11 cellular contexts compared by ENCODE assay signal in genomic region chr7:47535033-47535703, GRCh38. TPM values are rescaled to one million over a fixed set of nuclear protein-coding genes. Genes with fewer than 3 reads are reported as not detected.
DNase-seq lines count a peak whose midpoint lies in the region; ATAC-seq and TF ChIP-seq lines count a peak whose summit lies in the region.
"Had no signal": no experiment of that assay in that cellular context is flagged by ENCODE, and none has a peak within 500 bp of the region (broad histone marks: within the 10 kb centered on the region; RNA-seq: fewer than 3 reads in every experiment).

No MANE protein-coding gene starts in this region.

- H3K9me2 ChIP-seq in neural cell (ENCODE audit: insufficient read depth, low read length), result no peaks in the 10 kb centered on the region

- H3K27me3 ChIP-seq in BJ (ENCODE audit: control insufficient read depth, insufficient read depth, low read length) (no peaks in the 10 kb centered on the region), neural cell (ENCODE audit: insufficient read depth, low read depth, low read length) (peaks cover 30% of the 10 kb centered on the region)

- no peaks in the 10 kb centered on the region for H4K20me1 ChIP-seq in neural cell (ENCODE audit: insufficient read depth)

- H3K9me3 ChIP-seq in neural cell (ENCODE audit: low read length), result no peaks in the 10 kb centered on the region
- H3K9me3 ChIP-seq: esophagus squamous epithelium had no signal

- ATAC-seq in HG03159 (IDR thresholded peaks at IDR 0.05; ENCODE audit: unreplicated experiment), result no peak
- ATAC-seq in GM18873 (IDR thresholded peaks at IDR 0.05; ENCODE audit: low FRiP score, unreplicated experiment), result no peak

- POLR2A ChIA-PET in BJ (lab: Charles Lee) (interaction anchor here (0.6 kb wide), 1 partner anchor 274 kb away, joined by 6 read pairs; no protein-coding TSS in a partner anchor), HEK293T (lab: Yijun Ruan, JAX) (no interaction called here)

- H3K4me3 ChIP-seq in BJ (ENCODE audit: low read depth, low read length) (peak overlapping the region; percentile 67), neural cell (ENCODE audit: low read length) (peak overlapping the region; percentile 40)
- H3K4me3 ChIP-seq: BLaER1 treated with 17β-estradiol and CSF1 and Interleukin-3, amounts not matched to agents 10 nM and 100 nM; esophagus squamous epithelium had no signal

- CTCF ChIA-PET in BJ (lab: Yijun Ruan, JAX) (interaction anchor here (1.1 to 1.8 kb wide), 4 partner anchors 10 to 97 kb away, joined by 3 to 4 read pairs (median 3); no protein-coding TSS in a partner anchor), HEK293T (lab: Yijun Ruan, JAX) (interaction anchor here (1.5 kb wide), 1 partner anchor 16 kb away, joined by 3 read pairs; no protein-coding TSS in a partner anchor)

- TF ChIP-seq CTCF in BJ (IDR thresholded peaks at IDR 0.05; ENCODE audit: insufficient read depth, low read depth, low read length), result no peak
- no peak for TF ChIP-seq CTCF in neural cell (IDR thresholded peaks at IDR 0.05; ENCODE audit: poor library complexity, severe bottlenecking)

- DNase-seq in BJ (ENCODE audit: low read depth) (no peak), NCI-H2107 treated with DMSO at 0.1 percent for 48 hours (lab: John Stamatoyannopoulos, UW; ENCODE audit: unreplicated experiment) (peak; percentile 75), ecto neural progenitor cell (ENCODE audit: low spot score) (peak; percentile 43), HEK293T (ENCODE audit: extremely low spot score) (no peak)
- DNase-seq in activated CD8-positive, alpha-beta memory T cell treated with anti-CD3 and anti-CD28 coated beads, Interleukin-2, amount 50 U/mL, for 48 hours, result no peak
- DNase-seq: amniotic stem cell, esophagus squamous epithelium had no signal

- no peak overlapping the region for H2AFZ ChIP-seq in neural cell (ENCODE audit: low read depth, low read length)

- no peak overlapping the region for H3K9ac ChIP-seq in neural cell (ENCODE audit: low read length)
- H3K9ac ChIP-seq: BLaER1 treated with 17β-estradiol and CSF1 and Interleukin-3, amounts not matched to agents 10 nM and 100 nM had no signal

- no peak for TF ChIP-seq RAD21 in neural cell (conservative IDR thresholded peaks at IDR 0.05)

- no peak for TF ChIP-seq EP300 in neural cell (conservative IDR thresholded peaks at IDR 0.05; ENCODE audit: poor library complexity, severe bottlenecking)

- peaks cover 7% of the 10 kb centered on the region for H3K36me3 ChIP-seq in BJ (ENCODE audit: control insufficient read depth, insufficient read depth, low read length)
- no peaks in the 10 kb centered on the region for H3K36me3 ChIP-seq in neural cell (ENCODE audit: insufficient read depth, low read length)
- H3K36me3 ChIP-seq: esophagus squamous epithelium had no signal

- H3K27ac ChIP-seq in neural cell (ENCODE audit: low read length), result no peak overlapping the region
- H3K27ac ChIP-seq: BLaER1 treated with 17β-estradiol and CSF1 and Interleukin-3, amounts not matched to agents 10 nM and 100 nM; esophagus squamous epithelium had no signal

- H3K79me2 ChIP-seq in neural cell (replicated peaks; ENCODE audit: insufficient read depth, low read length), result peaks cover 11% of the 10 kb centered on the region

- peak overlapping the region; percentile 13 for H3K4me2 ChIP-seq in neural cell (ENCODE audit: low read length)
- H3K4me2 ChIP-seq: BLaER1 treated with 17β-estradiol and CSF1 and Interleukin-3, amounts not matched to agents 10 nM and 100 nM had no signal

- peaks cover 6% of the 10 kb centered on the region for H3F3A ChIP-seq in neural cell (ENCODE audit: insufficient read depth, low read length, poor library complexity, severe bottlenecking)

TF ChIP-seq in neural cell, 6 proteins besides CTCF, POLR2A, EP300 and RAD21:
- TF ChIP-seq EZH2 (IDR thresholded peaks at IDR 0.05; ENCODE audit: borderline replicate concordance, insufficient read depth, low read length, poor library complexity, severe bottlenecking) (no peak), MXI1 (conservative IDR thresholded peaks at IDR 0.05; ENCODE audit: poor library complexity, severe bottlenecking) (no peak), SMC3 (conservative IDR thresholded peaks at IDR 0.05; ENCODE audit: poor library complexity) (no peak), TAF1 (IDR thresholded peaks at IDR 0.05; ENCODE audit: low read depth) (no peak), POLR2AphosphoS5 (IDR thresholded peaks at IDR 0.05) (no peak), REST (IDR thresholded peaks at IDR 0.05; ENCODE audit: borderline replicate concordance) (no peak)

TF ChIP-seq in HEK293T, 16 proteins besides CTCF, POLR2A, EP300 and RAD21:
- TF ChIP-seq FOXM1 (IDR thresholded peaks at IDR 0.05; ENCODE audit: borderline replicate concordance) (no peak), ZNF384 (IDR thresholded peaks at IDR 0.05) (no peak), LEF1 (IDR thresholded peaks at IDR 0.05; ENCODE audit: borderline replicate concordance) (no peak), HDGF (IDR thresholded peaks at IDR 0.05; ENCODE audit: borderline replicate concordance) (no peak), ARNT (IDR thresholded peaks at IDR 0.05) (no peak), FOXK2 (IDR thresholded peaks at IDR 0.05) (no peak), FOXA1 (IDR thresholded peaks at IDR 0.05) (no peak)

RNA-seq across cellular contexts. Expression of gene TNS3, which starts 46.7 kb away (rescaled TPM):
- polyA plus RNA-seq in BJ (2011; rRNA removed) (94.2 and 126 TPM in 2 replicates), neural cell (0.28 and 0.58 TPM in 2 replicates)
- polyA minus RNA-seq in BJ (2011; rRNA and poly(A)+ RNA removed), result 212 and 247 TPM in 2 replicates
- polyA minus RNA-seq in neural cell, result 1.5 TPM in 2 replicates

Comparison
In these comparisons a context has a peak if more than half of its experiments do, and no peak if none do; other contexts are left out.
1. DNase-seq: peak in NCI-H2107 treated with DMSO at 0.1 percent for 48 hours (single experiment) and ecto neural progenitor cell (single experiment); none in BJ (single experiment), HEK293T (single experiment) and activated CD8-positive, alpha-beta memory T cell treated with anti-CD3 and anti-CD28 coated beads, Interleukin-2, amount 50 U/mL, for 48 hours (single experiment).
2. RNA of gene TNS3, which starts 46.7 kb away (polyA plus RNA-seq): 94.2 to 126 TPM in BJ; 0.28 to 0.58 TPM in neural cell; every median in the first group is over 10 times any median in the second.